In genomic region chr20:57888591-57888990, GRCh38 we compare ENCODE assay signal across 23 cellular contexts.
"Had no signal": no experiment of that assay in that cellular context is flagged by ENCODE, and none has a peak within 500 bp of the region (broad histone marks: within the 10 kb centered on the region; RNA-seq: fewer than 3 reads in every experiment).

No MANE protein-coding gene starts in this region.

- H3K4me1 Mint-ChIP-seq: naive thymus-derived CD8-positive, alpha-beta T cell; neural crest cell; stimulated activated naive B cell treated with anti-CD40 and anti-IgM and Interleukin-4, amounts not matched to agents 10 μg/mL and 1 μg/mL and 100 μg/mL, for 72 hours had no signal

- H3K36me3 Mint-ChIP-seq: naive thymus-derived CD8-positive, alpha-beta T cell; stimulated activated naive B cell treated with anti-CD40 and anti-IgM and Interleukin-4, amounts not matched to agents 10 μg/mL and 1 μg/mL and 100 μg/mL, for 72 hours had no signal

- H3K27ac Mint-ChIP-seq: naive thymus-derived CD8-positive, alpha-beta T cell; stimulated activated naive B cell treated with anti-CD40 and anti-IgM and Interleukin-4, amounts not matched to agents 10 μg/mL and 1 μg/mL and 100 μg/mL, for 72 hours; stimulated activated naive CD8-positive, alpha-beta T cell treated with anti-CD3 and anti-CD28 coated beads, Interleukin-15, Interleukin-2, amounts not matched to agents 100 ng/mL and 50 ng/mL, for 24 hours had no signal

- ATAC-seq: esophagus mucosa; gastrocnemius medialis; left cardiac atrium; left ventricle myocardium superior; lower lobe of right lung; naive thymus-derived CD8-positive, alpha-beta T cell; pancreas; right lobe of liver; stimulated activated naive B cell treated with anti-CD40 and anti-IgM and Interleukin-4, amounts not matched to agents 10 μg/mL and 1 μg/mL and 100 μg/mL, for 72 hours; upper lobe of right lung had no signal

- H3K4me1 ChIP-seq: gastrocnemius medialis, lower lobe of right lung, pancreas, right lobe of liver, tibial nerve, upper lobe of right lung, uterus had no signal

- DNase-seq: dorsolateral prefrontal cortex; effector CD4-positive, alpha-beta T cell; foreskin fibroblast; gastrocnemius medialis; left cardiac atrium; left ventricle myocardium superior; lower lobe of right lung; naive thymus-derived CD8-positive, alpha-beta T cell; pancreas; right lobe of liver; small intestine; stimulated activated CD4-positive, alpha-beta T cell treated with anti-CD3 and anti-CD28 coated beads, Interleukin-15, amount 100 ng/mL, for 24 hours; stimulated activated CD4-positive, alpha-beta T cell treated with anti-CD3 and anti-CD28 coated beads, Interleukin-2, amount 100 ng/mL, for 48 hours; stimulated activated naive B cell treated with anti-CD40 and anti-IgM and Interleukin-4, amounts not matched to agents 10 μg/mL and 1 μg/mL and 100 μg/mL, for 72 hours; upper lobe of right lung; uterus had no signal

- H3K4me3 Mint-ChIP-seq: naive thymus-derived CD8-positive, alpha-beta T cell; neural crest cell; stimulated activated naive B cell treated with anti-CD40 and anti-IgM and Interleukin-4, amounts not matched to agents 10 μg/mL and 1 μg/mL and 100 μg/mL, for 72 hours; stimulated activated naive CD8-positive, alpha-beta T cell treated with anti-CD3 and anti-CD28 coated beads, Interleukin-15, Interleukin-2, amounts not matched to agents 100 ng/mL and 50 ng/mL, for 24 hours had no signal

- H3K4me3 ChIP-seq: dorsolateral prefrontal cortex, gastrocnemius medialis, lower lobe of right lung, pancreas, right lobe of liver, thoracic aorta, tibial nerve, upper lobe of right lung, uterus had no signal

- H3K36me3 ChIP-seq: gastrocnemius medialis, lower lobe of right lung, neutrophil, pancreas, right lobe of liver, thoracic aorta, tibial nerve, upper lobe of right lung, uterus had no signal

- H3K9me3 Mint-ChIP-seq: neural crest cell; stimulated activated naive CD8-positive, alpha-beta T cell treated with anti-CD3 and anti-CD28 coated beads, Interleukin-15, Interleukin-2, amounts not matched to agents 100 ng/mL and 50 ng/mL, for 24 hours had no signal

- H3K27me3 ChIP-seq: gastrocnemius medialis, pancreas, right lobe of liver, tibial nerve, upper lobe of right lung, uterus had no signal

- H3K27ac ChIP-seq: dorsolateral prefrontal cortex, epithelial cell of prostate, gastrocnemius medialis, lower lobe of right lung, neutrophil, pancreas, right lobe of liver, thoracic aorta, tibial nerve, upper lobe of right lung, uterus had no signal

- H3K9me3 ChIP-seq: lower lobe of right lung, neutrophil, pancreas, right lobe of liver, thoracic aorta, upper lobe of right lung, uterus had no signal
